Comparison of ENCODE assay signal across 14 cellular contexts in the genomic region with DNA sequence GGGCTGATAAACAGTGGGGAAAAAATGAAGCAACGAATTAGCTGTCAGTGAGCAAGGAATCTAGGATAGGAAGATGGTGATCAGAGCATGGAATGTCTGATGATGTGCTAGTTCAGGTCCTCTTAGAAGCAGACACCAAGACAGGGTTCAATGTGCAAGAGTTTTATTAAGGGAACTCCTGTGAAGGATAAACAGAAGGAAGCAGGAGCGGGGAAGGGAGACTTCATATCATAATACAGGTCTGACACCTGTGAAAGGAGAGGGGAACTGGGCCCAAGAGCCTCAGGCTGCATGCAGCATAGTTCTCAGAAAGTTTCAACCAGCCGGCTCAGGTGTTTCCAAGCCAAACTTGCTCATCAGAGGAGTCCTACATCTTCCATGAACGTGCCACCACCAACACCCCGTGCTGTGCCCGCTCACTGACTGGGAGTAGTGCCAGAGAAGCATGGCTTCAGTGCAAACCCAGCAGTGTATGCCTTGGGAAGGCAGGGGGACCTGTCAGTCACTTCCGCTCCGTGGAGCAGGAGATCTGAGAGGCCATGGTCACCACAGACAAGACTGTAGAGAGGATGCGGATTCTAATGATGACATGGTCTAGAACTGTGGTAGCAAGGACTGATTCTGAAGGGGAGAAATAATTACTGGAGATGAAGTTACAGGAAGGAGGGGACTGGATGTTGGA. TPM values are rescaled to one million over a fixed set of nuclear protein-coding genes. Genes with fewer than 3 reads are reported as not detected.
DNase-seq lines count a peak whose midpoint lies in the region; ATAC-seq and TF ChIP-seq lines count a peak whose summit lies in the region.
"Had no signal": no experiment of that assay in that cellular context is flagged by ENCODE, and none has a peak within 500 bp of the region (broad histone marks: within the 10 kb centered on the region; RNA-seq: fewer than 3 reads in every experiment).

No MANE protein-coding gene starts in this region.

- no peaks in the 10 kb centered on the region for H3K9me3 Mint-ChIP-seq in activated T-cell treated with anti-CD3 and anti-CD28 coated beads, Interleukin-2, amount 50 U/mL, for 4 hours
- H3K9me3 Mint-ChIP-seq in immature natural killer cell: peaks cover 0 to 4% (median 0%) of the 10 kb centered on the region in 6 donors
- H3K9me3 Mint-ChIP-seq in stimulated activated naive B cell treated with anti-CD40 and anti-IgM and Interleukin-4, amounts not matched to agents 10 μg/mL and 1 μg/mL and 100 μg/mL, for 72 hours: no peaks in the 10 kb centered on the region
- H3K9me3 Mint-ChIP-seq: HFFc6 had no signal

- DNase-seq in activated T-cell treated with anti-CD3 and anti-CD28 coated beads, Interleukin-2, amount 50 U/mL, for 4 hours: no peak
- DNase-seq in activated T-cell treated with anti-CD3 and anti-CD28 coated beads for 4 hours (no peak), NCI-H446 treated with DMSO at 0.1 percent for 48 hours (lab: John Stamatoyannopoulos, UW) (peak; percentile 4), immature natural killer cell (no peak), SK-N-SH (no peak), SIG-M5 treated with dmso at 0.1 percent for 504 hours (lab: John Stamatoyannopoulos, UW; ENCODE audit: unreplicated experiment) (no peak), NCI-H2227 treated with DMSO at 0.1 percent for 48 hours (lab: John Stamatoyannopoulos, UW) (no peak)
- no peak for DNase-seq in stimulated activated naive B cell treated with anti-CD40 and anti-IgM and Interleukin-4, amounts not matched to agents 10 μg/mL and 1 μg/mL and 100 μg/mL, for 72 hours
- DNase-seq: activated gamma-delta T cell; HFFc6; NCI-H1694; NCI-H345; stimulated activated CD4-positive, alpha-beta T cell treated with anti-CD3 and anti-CD28 coated beads, Interleukin-2, amount 100 ng/mL, for 24 hours had no signal

- POLR2A ChIA-PET in SK-N-SH (lab: Yijun Ruan, JAX): no interaction called here

- no peak for ATAC-seq in activated T-cell treated with anti-CD3 and anti-CD28 coated beads, Interleukin-2, amount 50 U/mL, for 4 hours
- ATAC-seq in stimulated activated naive B cell treated with anti-CD40 and anti-IgM and Interleukin-4, amounts not matched to agents 10 μg/mL and 1 μg/mL and 100 μg/mL, for 72 hours (replicated peaks): no peak

- H3K27ac Mint-ChIP-seq in immature natural killer cell: peak overlapping the region in 3 of 6 donors; percentile 56 to 85 (median 63)
- peak overlapping the region; percentile 26 for H3K27ac Mint-ChIP-seq in stimulated activated naive B cell treated with anti-CD40 and anti-IgM and Interleukin-4, amounts not matched to agents 10 μg/mL and 1 μg/mL and 100 μg/mL, for 72 hours
- H3K27ac Mint-ChIP-seq: HFFc6 had no signal

- H3K4me1 Mint-ChIP-seq in activated T-cell treated with anti-CD3 and anti-CD28 coated beads, Interleukin-2, amount 50 U/mL, for 4 hours (ENCODE audit: low read depth): peaks cover 16% of the 10 kb centered on the region
- H3K4me1 Mint-ChIP-seq in immature natural killer cell: peaks cover 18 to 20% of the 10 kb centered on the region in 2 donors
- peaks cover 9 to 10% of the 10 kb centered on the region in 2 donors for H3K4me1 Mint-ChIP-seq in stimulated activated naive B cell treated with anti-CD40 and anti-IgM and Interleukin-4, amounts not matched to agents 10 μg/mL and 1 μg/mL and 100 μg/mL, for 72 hours

- H4K20me1 ChIP-seq in SK-N-SH (ENCODE audit: insufficient read depth): no peaks in the 10 kb centered on the region

- no peaks in the 10 kb centered on the region for H3K27me3 ChIP-seq in SK-N-SH (ENCODE audit: insufficient read depth)

- H2AFZ ChIP-seq in SK-N-SH (ENCODE audit: low read depth): no peak overlapping the region

- H3K9me3 ChIP-seq in SK-N-SH: peaks cover 16% of the 10 kb centered on the region; the same call in 1 of the 2 replicates

- no peak for TF ChIP-seq RAD21 in SK-N-SH (IDR thresholded peaks at IDR 0.05; ENCODE audit: low read length)

- peak overlapping the region; percentile 57 for H3K4me3 Mint-ChIP-seq in activated T-cell treated with anti-CD3 and anti-CD28 coated beads, Interleukin-2, amount 50 U/mL, for 4 hours
- peak overlapping the region; percentile 64 to 85 (median 65) for H3K4me3 Mint-ChIP-seq in immature natural killer cell
- peak overlapping the region; percentile 61 to 63 for H3K4me3 Mint-ChIP-seq in stimulated activated naive B cell treated with anti-CD40 and anti-IgM and Interleukin-4, amounts not matched to agents 10 μg/mL and 1 μg/mL and 100 μg/mL, for 72 hours

- CTCF ChIA-PET in SK-N-SH (lab: Yijun Ruan, JAX): interaction anchor here (0.6 to 3.6 kb wide), 20 partner anchors 8 to 1731 kb away, joined by 3 to 36 read pairs (median 6); a partner anchor contains a TSS

- no peaks in the 10 kb centered on the region for H3K36me3 Mint-ChIP-seq in activated T-cell treated with anti-CD3 and anti-CD28 coated beads, Interleukin-2, amount 50 U/mL, for 4 hours (ENCODE audit: insufficient read depth)
- no peaks in the 10 kb centered on the region for H3K36me3 Mint-ChIP-seq in immature natural killer cell
- peaks cover 9 to 25% of the 10 kb centered on the region in 2 donors for H3K36me3 Mint-ChIP-seq in stimulated activated naive B cell treated with anti-CD40 and anti-IgM and Interleukin-4, amounts not matched to agents 10 μg/mL and 1 μg/mL and 100 μg/mL, for 72 hours

- no peaks in the 10 kb centered on the region for H3K79me2 ChIP-seq in SK-N-SH (ENCODE audit: insufficient read depth)

- no peak overlapping the region for H3K4me3 ChIP-seq in SK-N-SH (ENCODE audit: low read depth in 2 of 2, low read length in 1 of 2)

- no peak overlapping the region for H3K4me2 ChIP-seq in SK-N-SH

- H3K4me1 ChIP-seq in SK-N-SH (ENCODE audit: control insufficient read depth in 1 of 2, insufficient read depth in 2 of 2, low read depth in 1 of 2, low read length in 1 of 2): peaks cover 0 to 9% of the 10 kb centered on the region in 2 experiments; a peak in 2 of 4 replicates

- TF ChIP-seq CTCF in SK-N-SH (IDR thresholded peaks at IDR 0.05): no peak

- 80% methylated on average over 8 of the region's 9 CpGs for WGBS in SK-N-SH (ENCODE audit: low lambda C conversion rate)

- no peak for TF ChIP-seq EP300 in SK-N-SH (IDR thresholded peaks at IDR 0.05; ENCODE audit: borderline replicate concordance in 1 of 2, low read depth in 1 of 2, low read length in 1 of 2)

- peaks cover 16% of the 10 kb centered on the region for H3F3A ChIP-seq in SK-N-SH (replicated peaks; ENCODE audit: insufficient read depth)

- no peak overlapping the region for H3K9ac ChIP-seq in SK-N-SH

- H3K27me3 Mint-ChIP-seq in activated T-cell treated with anti-CD3 and anti-CD28 coated beads, Interleukin-2, amount 50 U/mL, for 4 hours (ENCODE audit: low read depth): no peaks in the 10 kb centered on the region
- peaks cover 2 to 4% (median 3%) of the 10 kb centered on the region in 3 donors for H3K27me3 Mint-ChIP-seq in immature natural killer cell (ENCODE audit: low read depth in 3 of 3)
- H3K27me3 Mint-ChIP-seq in stimulated activated naive B cell treated with anti-CD40 and anti-IgM and Interleukin-4, amounts not matched to agents 10 μg/mL and 1 μg/mL and 100 μg/mL, for 72 hours: no peaks in the 10 kb centered on the region

- no peak overlapping the region for H3K27ac ChIP-seq in SK-N-SH (ENCODE audit: low read depth in 2 of 2, low read length in 1 of 2)
- H3K27ac ChIP-seq: thoracic aorta had no signal

- H3K9me2 ChIP-seq in SK-N-SH: 0 out of 2 replicates have a peak, but pooled peaks cover 6% of the 10 kb centered on the region

- peaks cover 18 to 27% of the 10 kb centered on the region in 2 experiments for H3K36me3 ChIP-seq in SK-N-SH (replicated peaks in 1 of 2; ENCODE audit: control insufficient read depth in 1 of 2, insufficient read depth in 2 of 2, low read length in 1 of 2)
- H3K36me3 ChIP-seq: thoracic aorta had no signal

TF ChIP-seq in SK-N-SH, 30 proteins besides CTCF, POLR2A, EP300 and RAD21:
- TF ChIP-seq, protein P1, sequence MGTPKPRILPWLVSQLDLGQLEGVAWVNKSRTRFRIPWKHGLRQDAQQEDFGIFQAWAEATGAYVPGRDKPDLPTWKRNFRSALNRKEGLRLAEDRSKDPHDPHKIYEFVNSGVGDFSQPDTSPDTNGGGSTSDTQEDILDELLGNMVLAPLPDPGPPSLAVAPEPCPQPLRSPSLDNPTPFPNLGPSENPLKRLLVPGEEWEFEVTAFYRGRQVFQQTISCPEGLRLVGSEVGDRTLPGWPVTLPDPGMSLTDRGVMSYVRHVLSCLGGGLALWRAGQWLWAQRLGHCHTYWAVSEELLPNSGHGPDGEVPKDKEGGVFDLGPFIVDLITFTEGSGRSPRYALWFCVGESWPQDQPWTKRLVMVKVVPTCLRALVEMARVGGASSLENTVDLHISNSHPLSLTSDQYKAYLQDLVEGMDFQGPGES (IDR thresholded peaks at IDR 0.05; ENCODE audit: low read depth, low read length): no peak
- no peak for TF ChIP-seq FOXM1 (IDR thresholded peaks at IDR 0.05; ENCODE audit: low read depth)
- no peak for TF ChIP-seq ELF1 (IDR thresholded peaks at IDR 0.05)
- TF ChIP-seq, protein P2, sequence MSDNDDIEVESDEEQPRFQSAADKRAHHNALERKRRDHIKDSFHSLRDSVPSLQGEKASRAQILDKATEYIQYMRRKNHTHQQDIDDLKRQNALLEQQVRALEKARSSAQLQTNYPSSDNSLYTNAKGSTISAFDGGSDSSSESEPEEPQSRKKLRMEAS (IDR thresholded peaks at IDR 0.05; ENCODE audit: low read depth): no peak
- no peak for TF ChIP-seq GABPA (IDR thresholded peaks at IDR 0.05; ENCODE audit: low read depth)
- no peak for TF ChIP-seq SMC3 (IDR thresholded peaks at IDR 0.05; ENCODE audit: low read depth, low read length)
- TF ChIP-seq, protein P3, sequence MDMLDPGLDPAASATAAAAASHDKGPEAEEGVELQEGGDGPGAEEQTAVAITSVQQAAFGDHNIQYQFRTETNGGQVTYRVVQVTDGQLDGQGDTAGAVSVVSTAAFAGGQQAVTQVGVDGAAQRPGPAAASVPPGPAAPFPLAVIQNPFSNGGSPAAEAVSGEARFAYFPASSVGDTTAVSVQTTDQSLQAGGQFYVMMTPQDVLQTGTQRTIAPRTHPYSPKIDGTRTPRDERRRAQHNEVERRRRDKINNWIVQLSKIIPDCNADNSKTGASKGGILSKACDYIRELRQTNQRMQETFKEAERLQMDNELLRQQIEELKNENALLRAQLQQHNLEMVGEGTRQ (IDR thresholded peaks at IDR 0.05; ENCODE audit: borderline replicate concordance, low read depth, low read length): no peak
- TF ChIP-seq MXI1 (IDR thresholded peaks at IDR 0.05; ENCODE audit: low read depth, low read length): no peak
- no peak for TF ChIP-seq CHD2 (IDR thresholded peaks at IDR 0.05; ENCODE audit: low read length, partially characterized antibody)
- TF ChIP-seq RFX5 (IDR thresholded peaks at IDR 0.05; ENCODE audit: low read length): no peak
- TF ChIP-seq POLR2AphosphoS5 (IDR thresholded peaks at IDR 0.05; ENCODE audit: low read depth, low read length): no peak

RNA-seq across cellular contexts. Expression of a gene that starts 45.8 kb away (rescaled TPM):
- total RNA-seq in activated T-cell treated with anti-CD3 and anti-CD28 coated beads, Interleukin-2, amount 50 U/mL, for 4 hours: 10 to 100 TPM; 37.2 to 41.4 (median 40.4) TPM
- polyA plus RNA-seq in immature natural killer cell: 10 to 100 TPM; 32.6 to 67.8 (median 33.4) TPM
- polyA plus RNA-seq in SK-N-SH (2012; rRNA removed): 8.6 and 9.2 TPM in 2 replicates
- 10.2 TPM in 2 replicates for polyA plus RNA-seq in SK-N-SH (2012; cell fraction: cytosol; rRNA removed)
- 36.8 and 38.9 TPM in 2 replicates for polyA plus RNA-seq in SK-N-SH (2012; cell fraction: nucleus; rRNA removed)
